ENCODE assay signal across 8 cellular contexts in the genomic region with DNA sequence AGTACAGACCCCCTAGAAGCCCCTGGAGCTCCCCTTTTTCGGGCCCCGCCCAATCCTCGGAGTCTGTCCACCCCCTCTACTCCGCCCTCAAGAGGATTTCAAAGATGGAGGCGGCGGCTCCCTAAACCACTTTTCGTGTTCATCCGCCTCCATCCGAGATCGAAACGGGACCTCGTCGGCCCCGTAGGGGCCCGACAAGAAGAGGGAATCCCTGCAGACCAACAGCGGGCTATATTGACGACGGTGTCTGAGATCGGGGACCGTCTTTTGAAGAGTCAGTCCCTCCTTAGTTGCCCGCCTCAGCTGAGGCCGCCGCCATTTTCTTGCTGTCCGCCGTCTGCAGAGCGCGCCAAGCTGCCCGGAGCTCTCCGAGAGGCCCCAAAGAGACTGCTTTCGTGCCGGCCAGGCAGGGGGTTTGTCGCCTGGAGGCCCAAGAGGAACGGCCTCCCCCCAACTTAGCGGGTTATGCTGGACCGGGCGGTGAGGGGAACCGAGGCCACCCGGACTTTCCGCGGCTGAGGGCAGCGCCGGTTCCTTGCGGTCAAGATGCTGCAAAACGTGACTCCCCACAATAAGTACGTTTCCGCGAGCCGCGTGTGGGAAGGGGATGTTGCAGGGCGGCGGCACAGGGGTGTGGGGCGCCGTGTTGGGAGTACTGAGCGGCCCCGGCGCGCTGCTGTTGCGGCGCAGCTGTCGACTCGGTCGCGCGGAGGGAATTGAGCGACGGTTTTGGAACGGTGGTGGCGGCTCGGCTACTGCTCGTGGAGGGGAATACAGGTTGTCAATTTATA. TPM values are rescaled to one million over a fixed set of nuclear protein-coding genes. Genes with fewer than 3 reads are reported as not detected.
DNase-seq lines count a peak whose midpoint lies in the region; ATAC-seq, FAIRE-seq and TF ChIP-seq lines count a peak whose summit lies in the region.

No MANE protein-coding gene starts in this region.

- WGBS in esophagus, 2 donors = 0% methylated on average over 70 of the region's 70 CpGs
- WGBS in aorta, 2 donors = 0 to 1% methylated on average over 70 of the region's 70 CpGs

- peaks cover 54% of the 10 kb centered on the region for H4K20me1 ChIP-seq in Loucy (ENCODE audit: insufficient read depth, low read length, poor library complexity, severe bottlenecking)
- peaks cover 54% of the 10 kb centered on the region for H4K20me1 ChIP-seq in neural cell (ENCODE audit: insufficient read depth)

- H3K27me3 ChIP-seq in Loucy (ENCODE audit: insufficient read depth, low read length, poor library complexity, severe bottlenecking) = peaks cover 42% of the 10 kb centered on the region
- H3K27me3 ChIP-seq in esophagus (ENCODE audit: control insufficient read depth in 1 of 2, insufficient read depth in 2 of 2, low read length in 2 of 2) = no peaks in the 10 kb centered on the region
- no peaks in the 10 kb centered on the region for H3K27me3 ChIP-seq in neural cell (ENCODE audit: insufficient read depth, low read depth, low read length)
- peaks cover 0 to 2% of the 10 kb centered on the region in 2 donors for H3K27me3 ChIP-seq in aorta (ENCODE audit: control insufficient read depth in 1 of 2, insufficient read depth in 2 of 2, low read length in 1 of 2)

- H3K9me2 ChIP-seq in Loucy (replicated peaks; ENCODE audit: low read depth, low read length) (no peaks in the 10 kb centered on the region), neural cell (ENCODE audit: insufficient read depth, low read length) (no peaks in the 10 kb centered on the region)

- H3K36me3 ChIP-seq in Loucy (ENCODE audit: insufficient read depth, low read length) (peaks cover 59% of the 10 kb centered on the region), esophagus (ENCODE audit: control insufficient read depth in 2 of 2, insufficient read depth in 2 of 2, low read length in 1 of 2) (peaks cover 24 to 33% of the 10 kb centered on the region in 2 donors), neural cell (ENCODE audit: insufficient read depth, low read length) (peaks cover 15% of the 10 kb centered on the region), aorta (ENCODE audit: control insufficient read depth in 1 of 2, insufficient read depth in 2 of 2, low read length in 1 of 2) (peaks cover 3 to 20% of the 10 kb centered on the region in 2 donors)

- H3K79me2 ChIP-seq in Loucy (ENCODE audit: insufficient read depth, low read length) (peaks cover 87% of the 10 kb centered on the region), neural cell (replicated peaks; ENCODE audit: insufficient read depth, low read length) (peaks cover 77% of the 10 kb centered on the region)

- no peak for FAIRE-seq in GM12892 (lab: Jason Lieb, UNC)
- no peak for FAIRE-seq in urothelium cell line (lab: Jason Lieb, UNC)

- no peak for TF ChIP-seq CTCF in Loucy (conservative IDR thresholded peaks at IDR 0.05; ENCODE audit: low read length)
- TF ChIP-seq CTCF in neural cell (IDR thresholded peaks at IDR 0.05; ENCODE audit: poor library complexity, severe bottlenecking) = no peak

- H3K4me3 ChIP-seq in Loucy (ENCODE audit: low read length, poor library complexity, severe bottlenecking) = peak overlapping the region; percentile 96
- peak overlapping the region; percentile 96 to 97 for H3K4me3 ChIP-seq in esophagus (ENCODE audit: low read depth in 1 of 2, low read length in 2 of 2)
- peak overlapping the region; percentile 97 for H3K4me3 ChIP-seq in neural cell (ENCODE audit: low read length)
- H3K4me3 ChIP-seq in aorta (ENCODE audit: low read length in 2 of 2) = peak overlapping the region; percentile 83 to 91

- H3K9me3 ChIP-seq in Loucy (ENCODE audit: insufficient read depth, low read depth, low read length) (no peaks in the 10 kb centered on the region), esophagus (ENCODE audit: control insufficient read depth in 2 of 2, insufficient read depth in 1 of 2, low read depth in 1 of 2, low read length in 1 of 2) (no peaks in the 10 kb centered on the region), neural cell (ENCODE audit: low read length) (no peaks in the 10 kb centered on the region), aorta (ENCODE audit: control insufficient read depth, low read length) (no peaks in the 10 kb centered on the region)

- no peak overlapping the region for H2AFZ ChIP-seq in Loucy (ENCODE audit: low read length)
- no peak overlapping the region for H2AFZ ChIP-seq in neural cell (ENCODE audit: low read depth, low read length)

- no peak for ATAC-seq in aorta (ENCODE audit: low FRiP score)
- ATAC-seq in GM21737 (IDR thresholded peaks at IDR 0.05; ENCODE audit: unreplicated experiment) = no peak

- no peak for TF ChIP-seq EP300 in neural cell (conservative IDR thresholded peaks at IDR 0.05; ENCODE audit: poor library complexity, severe bottlenecking)

- H3K9ac ChIP-seq in Loucy (ENCODE audit: low read depth, low read length, poor library complexity, severe bottlenecking) (peak overlapping the region; percentile 84), neural cell (ENCODE audit: low read length) (peak overlapping the region; percentile 95)

- peak; percentile 53; the same call in 1 of the 2 replicates for TF ChIP-seq POLR2A in GM12892 (IDR thresholded peaks at IDR 0.05; ENCODE audit: low read depth, low read length)

- intact Hi-C loops in aorta (cut with DNase I) = loop anchor here (2.0 to 10.0 kb wide), 4 partner anchors 130 to 778 kb away; partner anchors contain the start of genes GPSM3 (in 1 of the 2), PBX2 (in 1 of the 2), PSMB8 (in 1 of the 2) and ZBTB22 (in 1 of the 2)

- H3F3A ChIP-seq in Loucy (ENCODE audit: low read depth) (peaks cover 9% of the 10 kb centered on the region; the same call in 1 of the 2 replicates), neural cell (ENCODE audit: insufficient read depth, low read length, poor library complexity, severe bottlenecking) (peaks cover 8% of the 10 kb centered on the region)

- no peak for TF ChIP-seq RAD21 in neural cell (conservative IDR thresholded peaks at IDR 0.05)

- peaks cover 31% of the 10 kb centered on the region for H3K4me1 ChIP-seq in Loucy (ENCODE audit: insufficient read depth, low read length, poor library complexity, severe bottlenecking)
- peaks cover 0 to 7% of the 10 kb centered on the region in 2 donors for H3K4me1 ChIP-seq in esophagus (ENCODE audit: control insufficient read depth in 2 of 2, insufficient read depth in 2 of 2, low read length in 1 of 2)
- H3K4me1 ChIP-seq in aorta (ENCODE audit: control insufficient read depth in 1 of 2, insufficient read depth in 2 of 2, low read length in 2 of 2) = no peaks in the 10 kb centered on the region

- peak overlapping the region; percentile 74 to 100 for H3K27ac ChIP-seq in esophagus (ENCODE audit: low read depth in 2 of 2, low read length in 1 of 2)
- peak overlapping the region; percentile 89 for H3K27ac ChIP-seq in neural cell (ENCODE audit: low read length)
- peak overlapping the region in 1 of 2 donors; percentile 19 for H3K27ac ChIP-seq in aorta (ENCODE audit: low read depth in 1 of 2, low read length in 2 of 2)

- no peak for DNase-seq in GM12892 (ENCODE audit: insufficient read length)
- DNase-seq in activated CD4-positive, alpha-beta T cell treated with anti-CD3 and anti-CD28 coated beads, Interleukin-2, amount 50 U/mL, for 48 hours = peak; percentile 59 to 67
- DNase-seq in aorta = peak; percentile 70 to 84
- no peak for DNase-seq in urothelium cell line (ENCODE audit: low spot score)

- H3K4me2 ChIP-seq in Loucy (ENCODE audit: low read depth, low read length, poor library complexity, severe bottlenecking) = peak overlapping the region; percentile 93
- H3K4me2 ChIP-seq in neural cell (ENCODE audit: low read length) = peak overlapping the region; percentile 90

TF ChIP-seq in neural cell, 6 proteins besides CTCF, POLR2A, EP300 and RAD21 (continues in another document):
- TF ChIP-seq EZH2 (IDR thresholded peaks at IDR 0.05; ENCODE audit: borderline replicate concordance, insufficient read depth, low read length, poor library complexity, severe bottlenecking) (no peak), MXI1 (conservative IDR thresholded peaks at IDR 0.05; ENCODE audit: poor library complexity, severe bottlenecking) (no peak)

RNA-seq across cellular contexts. Expression of gene BRD2, which starts 4.2 kb away (rescaled TPM):
- 187 TPM for polyA plus RNA-seq in GM12892 (2012; ENCODE audit: missing spikeins)
- polyA plus RNA-seq in esophagus = 10 to 100 TPM; 86.9 to 97.6 TPM
- 102 and 107 TPM in 2 replicates for polyA plus RNA-seq in neural cell
- polyA minus RNA-seq in neural cell = 121 and 140 TPM in 2 replicates
- total RNA-seq in aorta = 100 to 1,000 TPM; 166 to 181 TPM
- polyA plus RNA-seq in aorta = 100 to 1,000 TPM in 1 of 2 donors, 10 to 100 TPM in 1; 71.0 to 145 TPM

RNA-seq across cellular contexts. Expression of gene HLA-DMA, which starts 19.7 kb away (rescaled TPM):
- 301 TPM for polyA plus RNA-seq in GM12892 (2012; ENCODE audit: missing spikeins)
- polyA plus RNA-seq in esophagus = 10 to 100 TPM; 11.3 to 14.4 TPM
- 4.4 and 5.8 TPM in 2 replicates for polyA plus RNA-seq in neural cell
- polyA minus RNA-seq in neural cell = 0.97 and 1.0 TPM in 2 replicates
- total RNA-seq in aorta = 100 to 1,000 TPM in 1 of 2 donors, 10 to 100 TPM in 1; 36.9 to 109 TPM
- polyA plus RNA-seq in aorta = 10 to 100 TPM in 1 of 2 donors, 1 to 10 TPM in 1; 9.8 to 33.3 TPM

RNA-seq across cellular contexts. Expression of gene HLA-DMB, which starts 31.7 kb away (rescaled TPM):
- 251 TPM for polyA plus RNA-seq in GM12892 (2012; ENCODE audit: missing spikeins)
- polyA plus RNA-seq in esophagus = 1 to 10 TPM; 2.5 to 7.3 TPM
- 2.9 and 4.5 TPM in 2 replicates for polyA plus RNA-seq in neural cell
- 2.5 and 2.9 TPM in 2 replicates for polyA minus RNA-seq in neural cell
- 10 to 100 TPM; 20.1 to 73.1 TPM for total RNA-seq in aorta
- polyA plus RNA-seq in aorta = 10 to 100 TPM in 1 of 2 donors, 1 to 10 TPM in 1; 3.6 to 35.7 TPM

RNA-seq across cellular contexts. Expression of gene HLA-DOA, which starts 36.8 kb away (rescaled TPM):
- 84.4 TPM for polyA plus RNA-seq in GM12892 (2012; ENCODE audit: missing spikeins)
- 1 to 10 TPM in 1 of 2 donors, under 1 TPM in 1; 0.49 to 1.5 TPM for polyA plus RNA-seq in esophagus
- polyA plus RNA-seq in neural cell = 0.07 TPM in 1 of 2 replicates, not detected in the other
- not detected in 2 replicates for polyA minus RNA-seq in neural cell
- total RNA-seq in aorta = 10 to 100 TPM; 10.4 to 16.7 TPM
- 1 to 10 TPM in 1 of 2 donors, under 1 TPM in 1; 0.28 to 2.8 TPM for polyA plus RNA-seq in aorta

Comparison
In these comparisons a context has a peak if more than half of its experiments do, and no peak if none do; other contexts are left out.
1. DNase-seq: peak in activated CD4-positive, alpha-beta T cell treated with anti-CD3 and anti-CD28 coated beads, Interleukin-2, amount 50 U/mL, for 48 hours (2 of 2) and aorta (2 of 2); none in GM12892 (single experiment) and urothelium cell line (single experiment).
2. Peak in every context shown above with its lines, with median percentiles within 50 percentile points of each other: H3K4me3 ChIP-seq.